14 cellular contexts compared by ENCODE assay signal in the genomic region with DNA sequence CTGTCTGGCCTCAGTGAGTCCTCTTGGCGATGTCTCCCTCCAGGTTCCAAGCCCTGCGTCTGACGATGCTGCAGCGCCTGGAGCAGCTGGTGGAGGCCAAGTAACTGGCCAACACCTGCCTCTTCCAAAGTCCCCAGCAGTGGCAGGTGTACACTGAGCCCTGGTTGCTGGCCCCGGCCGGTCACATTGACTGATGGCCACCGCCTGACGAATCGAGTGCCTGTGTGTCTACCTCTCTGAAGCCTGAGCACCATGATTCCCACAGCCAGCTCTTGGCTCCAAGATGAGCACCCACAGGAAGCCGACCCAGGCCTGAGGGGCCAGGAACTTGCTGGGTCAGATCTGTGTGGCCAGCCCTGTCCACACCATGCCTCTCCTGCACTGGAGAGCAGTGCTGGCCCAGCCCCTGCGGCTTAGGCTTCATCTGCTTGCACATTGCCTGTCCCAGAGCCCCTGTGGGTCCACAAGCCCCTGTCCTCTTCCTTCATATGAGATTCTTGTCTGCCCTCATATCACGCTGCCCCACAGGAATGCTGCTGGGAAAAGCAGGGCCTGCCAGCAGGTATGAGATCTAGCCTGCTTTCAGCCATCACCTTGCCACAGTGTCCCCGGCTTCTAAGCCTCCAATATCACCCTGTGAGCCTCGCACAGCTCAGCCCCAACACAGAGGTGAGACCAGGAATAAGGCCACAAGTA. TPM values are rescaled to one million over a fixed set of nuclear protein-coding genes. Genes with fewer than 3 reads are reported as not detected.
A peak's percentile ranks its signal among the peaks of the same experiment; 100 is the strongest.
DNase-seq lines count a peak whose midpoint lies in the region; ATAC-seq and TF ChIP-seq lines count a peak whose summit lies in the region.
"Had no signal": no experiment of that assay in that cellular context is flagged by ENCODE, and none has a peak within 500 bp of the region (broad histone marks: within the 10 kb centered on the region; RNA-seq: fewer than 3 reads in every experiment).

No MANE protein-coding gene starts in this region.

- BruUV-seq in PC-9 (replicated peaks; lab: Mats Ljungman, UMichigan): no TSS peak

- H3K4me2 ChIP-seq in PC-9 (peak overlapping the region; percentile 58), mesendoderm (ENCODE audit: low read length) (no peak overlapping the region)

- H3K18ac ChIP-seq in mesendoderm (ENCODE audit: low read length): no peak overlapping the region

- CTCF ChIA-PET in PC-9 (lab: Charles Lee): no interaction called here

- ATAC-seq in sciatic nerve (no peak), HG03520 (IDR thresholded peaks at IDR 0.05; ENCODE audit: unreplicated experiment) (no peak), HG02610 (IDR thresholded peaks at IDR 0.05; ENCODE audit: unreplicated experiment) (no peak)
- no peak for ATAC-seq in naive thymus-derived CD8-positive, alpha-beta T cell
- ATAC-seq: activated CD4-positive, CD25-positive, alpha-beta regulatory T cell treated with anti-CD3 and anti-CD28 coated beads, Interleukin-2, amount 50 U/mL, for 24 hours; K562 had no signal

- H3K56ac ChIP-seq in mesendoderm (ENCODE audit: low read length): no peak overlapping the region

- no peak overlapping the region for H4K8ac ChIP-seq in mesendoderm (ENCODE audit: low read depth, low read length)

- WGBS in mesendoderm (ENCODE audit: extremely low coverage, insufficient coverage, low lambda C conversion rate): no CpG with 5 or more reads among the region's 14 CpGs

- no peak overlapping the region for H2BK5ac ChIP-seq in mesendoderm (ENCODE audit: low read length)

- no peak overlapping the region for H2BK120ac ChIP-seq in mesendoderm (ENCODE audit: low read depth, low read length)

- no peaks in the 10 kb centered on the region for H3K27me3 ChIP-seq in PC-9 (ENCODE audit: insufficient read depth, low read depth)
- no peaks in the 10 kb centered on the region for H3K27me3 ChIP-seq in right atrium auricular region
- H3K27me3 ChIP-seq in mesendoderm (ENCODE audit: insufficient read depth, low read length, poor library complexity): no peaks in the 10 kb centered on the region

- no peaks in the 10 kb centered on the region for H3K9me3 ChIP-seq in PC-9 (ENCODE audit: insufficient read depth, low read depth)
- no peaks in the 10 kb centered on the region for H3K9me3 ChIP-seq in right atrium auricular region

- no peaks in the 10 kb centered on the region for H3K9me3 Mint-ChIP-seq in naive thymus-derived CD8-positive, alpha-beta T cell
- H3K9me3 Mint-ChIP-seq: central memory CD8-positive, alpha-beta T cell had no signal

- H3K4me3 Mint-ChIP-seq in naive thymus-derived CD8-positive, alpha-beta T cell: no peak overlapping the region
- H3K4me3 Mint-ChIP-seq: central memory CD8-positive, alpha-beta T cell had no signal

- no peak overlapping the region for H3K4ac ChIP-seq in mesendoderm (ENCODE audit: low read depth, low read length)

- no peaks in the 10 kb centered on the region for H4K20me1 ChIP-seq in PC-9 (ENCODE audit: insufficient read depth)

- H2AFZ ChIP-seq in PC-9: no peak overlapping the region

- H3K4me1 ChIP-seq in PC-9 (replicated peaks; ENCODE audit: insufficient read depth) (peaks cover 46% of the 10 kb centered on the region), right atrium auricular region (peaks cover 7 to 84% of the 10 kb centered on the region in 2 donors), mesendoderm (ENCODE audit: control insufficient read depth, low read depth, low read length) (no peaks in the 10 kb centered on the region)

- H3K23ac ChIP-seq in mesendoderm (ENCODE audit: low read length): no peak overlapping the region

- H3K9me2 ChIP-seq in PC-9 (ENCODE audit: insufficient read depth): no peaks in the 10 kb centered on the region

- peaks cover 32% of the 10 kb centered on the region for H3F3A ChIP-seq in PC-9 (ENCODE audit: insufficient read depth, low read depth)

- peak overlapping the region in 2 of 10 donors; percentile 17 to 29 for H3K27ac Mint-ChIP-seq in naive thymus-derived CD8-positive, alpha-beta T cell

- H3K27ac ChIP-seq in PC-9 (peak overlapping the region; percentile 84), right atrium auricular region (peak overlapping the region; percentile 92 to 96), mesendoderm (ENCODE audit: low read depth, low read length) (no peak overlapping the region)
- H3K27ac ChIP-seq: C4-2B had no signal

- H3K27me3 Mint-ChIP-seq in naive thymus-derived CD8-positive, alpha-beta T cell: peaks cover 0 to 23% (median 4%) of the 10 kb centered on the region in 5 donors
- H3K27me3 Mint-ChIP-seq: central memory CD8-positive, alpha-beta T cell had no signal

- intact Hi-C loops in PC-9 (cut with micrococcal nuclease; ENCODE audit: unreplicated experiment) (no loop called here), sciatic nerve (cut with DNase I) (no loop called here)

- POLR2A ChIA-PET in PC-9 (lab: Charles Lee; ENCODE audit: unreplicated experiment): no interaction called here
- POLR2A ChIA-PET in naive thymus-derived CD8-positive, alpha-beta T cell (lab: Charles Lee): no interaction called here

- no peak for TF ChIP-seq CTCF in PC-9 (conservative IDR thresholded peaks at IDR 0.05)
- no peak for TF ChIP-seq CTCF in right atrium auricular region (IDR thresholded peaks at IDR 0.05)

- H3K9ac ChIP-seq in mesendoderm (ENCODE audit: low read length): no peak overlapping the region

- no peaks in the 10 kb centered on the region for H3K36me3 ChIP-seq in PC-9 (ENCODE audit: low read depth)
- peaks cover 50% of the 10 kb centered on the region for H3K36me3 ChIP-seq in right atrium auricular region
- H3K36me3 ChIP-seq in mesendoderm (ENCODE audit: control insufficient read depth, insufficient read depth, low read length): no peaks in the 10 kb centered on the region

- H3K4me3 ChIP-seq in PC-9: no peak overlapping the region
- no peak overlapping the region for H3K4me3 ChIP-seq in right atrium auricular region
- H3K4me3 ChIP-seq in mesendoderm (ENCODE audit: low read length): no peak overlapping the region
- H3K4me3 ChIP-seq: K562 had no signal

- DNase-seq in COLO668 (lab: John Stamatoyannopoulos, UW; ENCODE audit: unreplicated experiment): peak; percentile 61
- no peak for DNase-seq in PC-9
- DNase-seq in right atrium auricular region (ENCODE audit: low spot score): peak; percentile 56
- DNase-seq in sciatic nerve (ENCODE audit: low spot score): peak; percentile 53
- DNase-seq in mesendoderm: no peak
- DNase-seq in naive thymus-derived CD8-positive, alpha-beta T cell: no peak
- DNase-seq: activated effector memory CD4-positive, alpha-beta T cell treated with anti-CD3 and anti-CD28 coated beads, Interleukin-2, amount 50 U/mL, for 16 hours; NCI-H1694 treated with DMSO at 0.1 percent for 48 hours had no signal

- H2BK15ac ChIP-seq in mesendoderm (replicated peaks; ENCODE audit: low read depth): no peak overlapping the region

- H2AK5ac ChIP-seq in mesendoderm (ENCODE audit: low read length): no peak overlapping the region

- H3K79me1 ChIP-seq in mesendoderm (ENCODE audit: low read length): no peaks in the 10 kb centered on the region

- H3K4me1 Mint-ChIP-seq in naive thymus-derived CD8-positive, alpha-beta T cell: peaks cover 9 to 34% (median 23%) of the 10 kb centered on the region in 4 donors

- H3K36me3 Mint-ChIP-seq in naive thymus-derived CD8-positive, alpha-beta T cell: peaks cover 0 to 2% (median 0%) of the 10 kb centered on the region in 3 donors

- H3K79me2 ChIP-seq in PC-9 (ENCODE audit: low read depth) (no peaks in the 10 kb centered on the region), mesendoderm (ENCODE audit: control insufficient read depth, insufficient read depth, low read length) (no peaks in the 10 kb centered on the region)

- H4K5ac ChIP-seq in mesendoderm (ENCODE audit: low read length): no peak overlapping the region

RNA-seq across cellular contexts. Expression of gene ZNF22, which starts 7.3 kb away (rescaled TPM):
- total RNA-seq in PC-9 (2021) (22.4 and 29.9 TPM in 2 replicates), right atrium auricular region (10 to 100 TPM; 19.3 to 20.5 TPM), sciatic nerve (24.9 TPM)
- 64.7 TPM for polyA plus RNA-seq in mesendoderm (2013, experiment 1 of 2)
- polyA plus RNA-seq in mesendoderm (2013, experiment 2 of 2): 63.5 TPM
- total RNA-seq in naive thymus-derived CD8-positive, alpha-beta T cell: 10 to 100 TPM; 46.3 to 47.0 TPM
- 10 to 100 TPM; 54.1 to 62.3 (median 58.7) TPM for polyA plus RNA-seq in naive thymus-derived CD8-positive, alpha-beta T cell

RNA-seq across cellular contexts. Expression of gene DEPP1, which starts 14.8 kb away (rescaled TPM):
- 13.2 and 15.1 TPM in 2 replicates for total RNA-seq in PC-9 (2021)
- 100 to 1,000 TPM in 1 of 2 donors, 10 to 100 TPM in 1; 68.8 to 143 TPM for total RNA-seq in right atrium auricular region
- 190 TPM for total RNA-seq in sciatic nerve
- 0.10 TPM for polyA plus RNA-seq in mesendoderm (2013, experiment 1 of 2)
- polyA plus RNA-seq in mesendoderm (2013, experiment 2 of 2): 0.10 TPM
- not detected for total RNA-seq in naive thymus-derived CD8-positive, alpha-beta T cell
- polyA plus RNA-seq in naive thymus-derived CD8-positive, alpha-beta T cell: not detected

RNA-seq across cellular contexts. Expression of gene RASSF4, which starts 33.8 kb away (rescaled TPM):
- total RNA-seq in PC-9 (2021) (6.5 and 7.6 TPM in 2 replicates), right atrium auricular region (10 to 100 TPM; 43.3 to 43.4 TPM), sciatic nerve (63.7 TPM)
- polyA plus RNA-seq in mesendoderm (2013, experiment 1 of 2): 3.1 TPM
- 3.9 TPM for polyA plus RNA-seq in mesendoderm (2013, experiment 2 of 2)
- 1 to 10 TPM in 1 of 2 experiments, under 1 TPM in 1; 0.88 to 1.8 TPM for total RNA-seq in naive thymus-derived CD8-positive, alpha-beta T cell
- 1 to 10 TPM in 2 of 3 donors, under 1 TPM in 1; 0.40 to 1.7 (median 1.0) TPM for polyA plus RNA-seq in naive thymus-derived CD8-positive, alpha-beta T cell

Comparison
In these comparisons a context has a peak if more than half of its experiments do, and no peak if none do; other contexts are left out.
1. DNase-seq: peak in COLO668 (single experiment), right atrium auricular region (single experiment) and sciatic nerve (single experiment); none in PC-9 (0 of 2), mesendoderm (single experiment) and naive thymus-derived CD8-positive, alpha-beta T cell (0 of 10).
2. RNA of gene DEPP1, which starts 14.8 kb away (total RNA-seq): 190 TPM in sciatic nerve (single experiment), 68.8 to 143 TPM in right atrium auricular region and 13.2 to 15.1 TPM in PC-9; not detected in naive thymus-derived CD8-positive, alpha-beta T cell; every median in the first group is over 10 times any median in the second.